8 cellular contexts compared by ENCODE assay signal in genomic region chr6:108074359-108075144, GRCh38. TPM values are rescaled to one million over a fixed set of nuclear protein-coding genes. Genes with fewer than 3 reads are reported as not detected.
A peak's percentile ranks its signal among the peaks of the same experiment; 100 is the strongest.
DNase-seq lines count a peak whose midpoint lies in the region; ATAC-seq, FAIRE-seq and TF ChIP-seq lines count a peak whose summit lies in the region.

TSS of gene OSTM1 (minus strand) at chr6:108074741. CDS start at chr6:108074651, 90 bp downstream.

- no peaks in the 10 kb centered on the region for H3K9me3 Mint-ChIP-seq in T-helper 1 cell treated with Interleukin-12 subunit alpha and Interleukin-12 subunit beta and Interleukin-4 antibody, amounts not matched to agents 30 μg/mL and 1 μg/mL, for 36 hours

- intact Hi-C loops in left cardiac atrium (cut with DNase I), result no loop called here
- intact Hi-C loops in psoas muscle (cut with DNase I), result no loop called here

- peaks cover 3% of the 10 kb centered on the region for H3K36me3 Mint-ChIP-seq in T-helper 1 cell treated with Interleukin-12 subunit alpha and Interleukin-12 subunit beta and Interleukin-4 antibody, amounts not matched to agents 30 μg/mL and 1 μg/mL, for 36 hours (ENCODE audit: low read depth)

- H3K4me3 Mint-ChIP-seq in T-helper 1 cell treated with Interleukin-12 subunit alpha and Interleukin-12 subunit beta and Interleukin-4 antibody, amounts not matched to agents 30 μg/mL and 1 μg/mL, for 36 hours, result peak within 1 kb of the TSS; percentile 84

- H3K9me3 ChIP-seq in psoas muscle, result no peaks in the 10 kb centered on the region

- H3K36me3 ChIP-seq in psoas muscle (ENCODE audit: insufficient read depth in 1 of 2, low read depth in 1 of 2), result no peaks in the 10 kb centered on the region

- ATAC-seq in HG02798 (IDR thresholded peaks at IDR 0.05; ENCODE audit: poor library complexity, unreplicated experiment), result peak; percentile 96
- peak; percentile 100 for ATAC-seq in left cardiac atrium
- ATAC-seq in psoas muscle, result peak; percentile 99 to 100 (median 100)

- peak within 1 kb of the TSS; percentile 71 for H3K27ac Mint-ChIP-seq in T-helper 1 cell treated with Interleukin-12 subunit alpha and Interleukin-12 subunit beta and Interleukin-4 antibody, amounts not matched to agents 30 μg/mL and 1 μg/mL, for 36 hours

- peaks cover 11% of the 10 kb centered on the region for H3K4me1 Mint-ChIP-seq in T-helper 1 cell treated with Interleukin-12 subunit alpha and Interleukin-12 subunit beta and Interleukin-4 antibody, amounts not matched to agents 30 μg/mL and 1 μg/mL, for 36 hours (ENCODE audit: low read depth)

- FAIRE-seq in GM12892 (lab: Jason Lieb, UNC) (peak; percentile 98), urothelium cell line (lab: Jason Lieb, UNC) (no peak)

- WGBS in psoas muscle, 3 donors, result 0% methylated on average over 52 to 86 of the region's 86 CpGs

- H3K27me3 Mint-ChIP-seq in T-helper 1 cell treated with Interleukin-12 subunit alpha and Interleukin-12 subunit beta and Interleukin-4 antibody, amounts not matched to agents 30 μg/mL and 1 μg/mL, for 36 hours (ENCODE audit: low read depth), result peaks cover 18% of the 10 kb centered on the region

- no peaks in the 10 kb centered on the region for H3K27me3 ChIP-seq in psoas muscle (ENCODE audit: insufficient read depth in 3 of 3, low read length in 2 of 3)

- DNase-seq in GM12892 (ENCODE audit: insufficient read length), result peak; percentile 97
- peak; percentile 86 for DNase-seq in NCI-H146 (lab: John Stamatoyannopoulos, UW)
- peak; percentile 62 for DNase-seq in amniotic stem cell (lab: John Stamatoyannopoulos, UW)
- DNase-seq in left cardiac atrium, result peak; percentile 92
- DNase-seq in psoas muscle, result peak; percentile 93 to 96
- peak; percentile 95 for DNase-seq in urothelium cell line (ENCODE audit: low spot score)

- H3K4me1 ChIP-seq in psoas muscle, result peaks cover 11% of the 10 kb centered on the region

- TF ChIP-seq CTCF in psoas muscle (IDR thresholded peaks at IDR 0.05), result no peak

- peak; percentile 75; the same call in 1 of the 2 replicates for TF ChIP-seq POLR2A in GM12892 (IDR thresholded peaks at IDR 0.05; ENCODE audit: low read depth, low read length)

- H3K4me3 ChIP-seq in psoas muscle, result peak within 1 kb of the TSS; percentile 87

- peak within 1 kb of the TSS; percentile 91 for H3K27ac ChIP-seq in psoas muscle

RNA-seq across cellular contexts. Expression of gene OSTM1, which starts in this region (rescaled TPM):
- polyA plus RNA-seq in GM12892 (2012; ENCODE audit: missing spikeins), result 10.3 TPM
- total RNA-seq in left cardiac atrium (10 to 100 TPM; 47.6 to 57.9 TPM), psoas muscle (10 to 100 TPM; 21.6 to 29.6 (median 24.1) TPM)
- polyA plus RNA-seq in psoas muscle, result 10 to 100 TPM; 15.6 to 29.8 (median 22.2) TPM

Comparison
In these comparisons a context has a peak if more than half of its experiments do, and no peak if none do; other contexts are left out.
1. Peak in every context shown above with its lines: DNase-seq, ATAC-seq, H3K4me3 ChIP-seq and H3K27ac ChIP-seq.